In the genomic region with DNA sequence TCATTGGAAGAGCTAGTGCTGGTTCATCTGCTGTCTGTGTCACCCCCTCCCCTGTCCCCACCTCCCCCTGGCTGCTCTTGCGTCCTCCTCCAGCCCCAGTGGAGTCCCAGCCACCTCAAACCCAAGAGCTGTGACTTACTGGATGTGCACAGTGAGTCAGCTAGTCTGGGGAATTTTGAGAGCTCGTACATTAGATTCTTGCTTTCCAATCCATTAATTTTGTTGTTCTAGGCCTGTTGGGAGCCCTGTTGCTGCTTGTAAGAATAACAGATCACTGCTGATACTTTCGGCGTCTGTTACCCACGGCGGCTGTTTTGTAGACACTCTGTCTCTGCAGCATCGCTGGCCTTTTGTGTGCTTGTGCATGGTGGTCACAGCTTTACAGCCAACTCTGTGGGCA, we compare ENCODE assay signal across 14 cellular contexts.
DNase-seq lines count a peak whose midpoint lies in the region; TF ChIP-seq lines count a peak whose summit lies in the region.
"Had no signal": no experiment of that assay in that cellular context is flagged by ENCODE, and none has a peak within 500 bp of the region (broad histone marks: within the 10 kb centered on the region; RNA-seq: fewer than 3 reads in every experiment).

No MANE protein-coding gene starts in this region.

- no peak overlapping the region for H2AFZ ChIP-seq in PC-9

- H3K27ac ChIP-seq in PC-9 = no peak overlapping the region

- H3K9me3 ChIP-seq in BE2C (no peaks in the 10 kb centered on the region), PC-9 (ENCODE audit: insufficient read depth, low read depth) (no peaks in the 10 kb centered on the region)

- DNase-seq in BE2C = peak; percentile 25
- peak; percentile 78 for DNase-seq in NCI-H1694 treated with DMSO at 0.1 percent for 48 hours (lab: John Stamatoyannopoulos, UW)
- peak; percentile 15 for DNase-seq in glomerular visceral epithelial cell (ENCODE audit: extremely low spot score)
- DNase-seq in renal cortical epithelial cell (ENCODE audit: low read depth) = peak; percentile 97
- no peak for DNase-seq in PC-9
- no peak for DNase-seq in stimulated activated CD4-positive, alpha-beta T cell treated with anti-CD3 and anti-CD28 coated beads, Interleukin-2, amount 100 ng/mL, for 24 hours
- DNase-seq in SKM-1 treated with dmso at 0.1 percent for 144 hours (lab: John Stamatoyannopoulos, UW; ENCODE audit: unreplicated experiment) = no peak
- DNase-seq: AML-193; Calu3; CD4-positive, alpha-beta T cell; H9; NCI-H1105; NCI-H187; NCI-H510A treated with DMSO at 0.1 percent for 48 hours had no signal

- H3K4me1 ChIP-seq in BE2C = no peaks in the 10 kb centered on the region
- H3K4me1 ChIP-seq in PC-9 (replicated peaks; ENCODE audit: insufficient read depth) = no peaks in the 10 kb centered on the region

- no peaks in the 10 kb centered on the region for H3F3A ChIP-seq in PC-9 (ENCODE audit: insufficient read depth, low read depth)

- no peaks in the 10 kb centered on the region for H3K79me2 ChIP-seq in PC-9 (ENCODE audit: low read depth)

- CTCF ChIA-PET in PC-9 (lab: Charles Lee) = no interaction called here

- no peaks in the 10 kb centered on the region for H3K36me3 ChIP-seq in BE2C
- no peaks in the 10 kb centered on the region for H3K36me3 ChIP-seq in PC-9 (ENCODE audit: low read depth)

- no TSS peak for BruUV-seq in PC-9 (replicated peaks; lab: Mats Ljungman, UMichigan)

- H3K4me3 ChIP-seq in BE2C (ENCODE audit: low read depth, low read length) (no peak overlapping the region), PC-9 (no peak overlapping the region)

- intact Hi-C loops in PC-9 (cut with micrococcal nuclease; ENCODE audit: unreplicated experiment) = no loop called here

- POLR2A ChIA-PET in PC-9 (lab: Charles Lee; ENCODE audit: unreplicated experiment) = no interaction called here

- no peaks in the 10 kb centered on the region for H3K27me3 ChIP-seq in BE2C
- H3K27me3 ChIP-seq in PC-9 (ENCODE audit: insufficient read depth, low read depth) = peaks cover 24% of the 10 kb centered on the region

- no peak overlapping the region for H3K4me2 ChIP-seq in PC-9

- no peaks in the 10 kb centered on the region for H4K20me1 ChIP-seq in PC-9 (ENCODE audit: insufficient read depth)

- no peaks in the 10 kb centered on the region for H3K9me2 ChIP-seq in PC-9 (ENCODE audit: insufficient read depth)

- TF ChIP-seq CTCF in BE2C (IDR thresholded peaks at IDR 0.05; ENCODE audit: low read depth, low read length) (no peak), PC-9 (conservative IDR thresholded peaks at IDR 0.05) (no peak)

Comparison
In these comparisons a context has a peak if more than half of its experiments do, and no peak if none do; other contexts are left out.
1. DNase-seq: peak in BE2C (single experiment), NCI-H1694 treated with DMSO at 0.1 percent for 48 hours (single experiment), glomerular visceral epithelial cell (single experiment) and renal cortical epithelial cell (single experiment); none in PC-9 (0 of 2), stimulated activated CD4-positive, alpha-beta T cell treated with anti-CD3 and anti-CD28 coated beads, Interleukin-2, amount 100 ng/mL, for 24 hours (0 of 2) and SKM-1 treated with dmso at 0.1 percent for 144 hours (single experiment).